ENCODE assay signal across 2 cellular contexts in the genomic region with DNA sequence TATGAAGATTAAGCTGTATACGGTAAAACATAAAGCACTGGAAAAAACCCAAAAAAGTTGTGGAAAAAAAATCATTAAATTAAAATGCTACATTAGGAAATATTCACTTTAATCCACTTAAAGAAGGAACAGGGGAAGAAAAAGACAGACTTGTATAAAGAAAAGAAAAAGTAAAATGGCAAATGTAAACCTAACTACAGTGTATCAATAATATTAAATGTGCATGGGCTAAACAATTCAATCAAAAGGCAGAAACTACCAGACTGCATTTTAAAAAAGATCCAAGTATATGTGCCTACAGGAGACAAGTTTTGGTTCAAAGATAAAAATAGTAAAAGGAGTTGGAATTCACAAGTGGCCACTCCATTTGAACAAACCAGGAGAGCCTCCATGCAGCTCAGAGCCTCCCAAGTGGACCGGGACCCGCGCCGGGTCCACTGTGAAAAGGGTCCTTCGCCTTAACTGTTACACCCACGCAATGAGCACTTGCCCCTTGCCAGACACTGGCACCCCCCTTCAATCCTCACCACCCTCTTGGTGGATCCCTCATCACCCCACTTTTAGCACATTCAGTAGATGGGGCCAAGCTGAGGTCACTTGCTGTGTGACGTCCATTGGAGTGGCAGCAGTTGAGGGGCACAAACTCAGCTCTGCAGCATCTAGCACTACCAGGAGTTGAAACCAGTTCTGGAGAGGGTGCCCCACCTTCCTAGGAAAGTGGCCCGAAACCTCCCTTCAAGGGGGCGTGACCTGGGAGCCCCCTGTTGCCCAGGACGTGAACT.
A peak's percentile ranks its signal among the peaks of the same experiment; 100 is the strongest.
TF ChIP-seq lines count a peak whose summit lies in the region.

No MANE protein-coding gene starts in this region.

TF ChIP-seq in IMR-90, 13 proteins besides CTCF, POLR2A, EP300 and RAD21:
- no peak for TF ChIP-seq MAZ (IDR thresholded peaks at IDR 0.05; ENCODE audit: borderline replicate concordance, low read depth, low read length)
- TF ChIP-seq SMC3 (IDR thresholded peaks at IDR 0.05; ENCODE audit: low read depth, low read length), result no peak
- no peak for TF ChIP-seq MAFK (IDR thresholded peaks at IDR 0.05; ENCODE audit: low read depth, low read length)
- no peak for TF ChIP-seq NFE2L2 (IDR thresholded peaks at IDR 0.05; ENCODE audit: low read depth, low read length)
- no peak for TF ChIP-seq FOS (IDR thresholded peaks at IDR 0.05; ENCODE audit: low read depth, low read length)
- TF ChIP-seq RCOR1 (IDR thresholded peaks at IDR 0.05; ENCODE audit: insufficient replicate concordance, low read length), result no peak
- TF ChIP-seq CEBPB (IDR thresholded peaks at IDR 0.05; ENCODE audit: low read depth, low read length), result no peak
- TF ChIP-seq BHLHE40 (IDR thresholded peaks at IDR 0.05; ENCODE audit: low read depth, low read length), result no peak
- TF ChIP-seq RFX5 (IDR thresholded peaks at IDR 0.05; ENCODE audit: low read depth, low read length), result no peak
- TF ChIP-seq, protein P1, sequence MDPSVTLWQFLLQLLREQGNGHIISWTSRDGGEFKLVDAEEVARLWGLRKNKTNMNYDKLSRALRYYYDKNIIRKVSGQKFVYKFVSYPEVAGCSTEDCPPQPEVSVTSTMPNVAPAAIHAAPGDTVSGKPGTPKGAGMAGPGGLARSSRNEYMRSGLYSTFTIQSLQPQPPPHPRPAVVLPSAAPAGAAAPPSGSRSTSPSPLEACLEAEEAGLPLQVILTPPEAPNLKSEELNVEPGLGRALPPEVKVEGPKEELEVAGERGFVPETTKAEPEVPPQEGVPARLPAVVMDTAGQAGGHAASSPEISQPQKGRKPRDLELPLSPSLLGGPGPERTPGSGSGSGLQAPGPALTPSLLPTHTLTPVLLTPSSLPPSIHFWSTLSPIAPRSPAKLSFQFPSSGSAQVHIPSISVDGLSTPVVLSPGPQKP (IDR thresholded peaks at IDR 0.05; ENCODE audit: borderline replicate concordance, low read depth, low read length), result no peak
- TF ChIP-seq CHD1 (IDR thresholded peaks at IDR 0.05; ENCODE audit: low read depth, low read length), result no peak
- TF ChIP-seq, protein P2, sequence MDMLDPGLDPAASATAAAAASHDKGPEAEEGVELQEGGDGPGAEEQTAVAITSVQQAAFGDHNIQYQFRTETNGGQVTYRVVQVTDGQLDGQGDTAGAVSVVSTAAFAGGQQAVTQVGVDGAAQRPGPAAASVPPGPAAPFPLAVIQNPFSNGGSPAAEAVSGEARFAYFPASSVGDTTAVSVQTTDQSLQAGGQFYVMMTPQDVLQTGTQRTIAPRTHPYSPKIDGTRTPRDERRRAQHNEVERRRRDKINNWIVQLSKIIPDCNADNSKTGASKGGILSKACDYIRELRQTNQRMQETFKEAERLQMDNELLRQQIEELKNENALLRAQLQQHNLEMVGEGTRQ (IDR thresholded peaks at IDR 0.05; ENCODE audit: low read depth, low read length), result no peak
- TF ChIP-seq MXI1 (IDR thresholded peaks at IDR 0.05; ENCODE audit: borderline replicate concordance, low read depth, low read length), result no peak

TF ChIP-seq in K562, 482 proteins besides CTCF, POLR2A, EP300 and RAD21 (continues in another document):
- TF ChIP-seq SMC3 (conservative IDR thresholded peaks at IDR 0.05; ENCODE audit: insufficient read depth, low read depth, low read length), result 0 out of 2 replicates have a peak, but pooled peaks have one; percentile 17
- TF ChIP-seq TEAD1 (CRISPR knock-in tag; IDR thresholded peaks at IDR 0.05), result peak in 1 of 2 experiments; percentile 9; a peak in 1 of 4 replicates
- TF ChIP-seq ASH1L (IDR thresholded peaks at IDR 0.05; ENCODE audit: borderline replicate concordance, low read depth, partially characterized antibody), result peak; percentile 10
- TF ChIP-seq EGR1 (conservative IDR thresholded peaks at IDR 0.05), result peak; percentile 11; the same call in 1 of the 2 replicates
- no peak for TF ChIP-seq ZZZ3 (IDR thresholded peaks at IDR 0.05)
- TF ChIP-seq, protein P3, sequence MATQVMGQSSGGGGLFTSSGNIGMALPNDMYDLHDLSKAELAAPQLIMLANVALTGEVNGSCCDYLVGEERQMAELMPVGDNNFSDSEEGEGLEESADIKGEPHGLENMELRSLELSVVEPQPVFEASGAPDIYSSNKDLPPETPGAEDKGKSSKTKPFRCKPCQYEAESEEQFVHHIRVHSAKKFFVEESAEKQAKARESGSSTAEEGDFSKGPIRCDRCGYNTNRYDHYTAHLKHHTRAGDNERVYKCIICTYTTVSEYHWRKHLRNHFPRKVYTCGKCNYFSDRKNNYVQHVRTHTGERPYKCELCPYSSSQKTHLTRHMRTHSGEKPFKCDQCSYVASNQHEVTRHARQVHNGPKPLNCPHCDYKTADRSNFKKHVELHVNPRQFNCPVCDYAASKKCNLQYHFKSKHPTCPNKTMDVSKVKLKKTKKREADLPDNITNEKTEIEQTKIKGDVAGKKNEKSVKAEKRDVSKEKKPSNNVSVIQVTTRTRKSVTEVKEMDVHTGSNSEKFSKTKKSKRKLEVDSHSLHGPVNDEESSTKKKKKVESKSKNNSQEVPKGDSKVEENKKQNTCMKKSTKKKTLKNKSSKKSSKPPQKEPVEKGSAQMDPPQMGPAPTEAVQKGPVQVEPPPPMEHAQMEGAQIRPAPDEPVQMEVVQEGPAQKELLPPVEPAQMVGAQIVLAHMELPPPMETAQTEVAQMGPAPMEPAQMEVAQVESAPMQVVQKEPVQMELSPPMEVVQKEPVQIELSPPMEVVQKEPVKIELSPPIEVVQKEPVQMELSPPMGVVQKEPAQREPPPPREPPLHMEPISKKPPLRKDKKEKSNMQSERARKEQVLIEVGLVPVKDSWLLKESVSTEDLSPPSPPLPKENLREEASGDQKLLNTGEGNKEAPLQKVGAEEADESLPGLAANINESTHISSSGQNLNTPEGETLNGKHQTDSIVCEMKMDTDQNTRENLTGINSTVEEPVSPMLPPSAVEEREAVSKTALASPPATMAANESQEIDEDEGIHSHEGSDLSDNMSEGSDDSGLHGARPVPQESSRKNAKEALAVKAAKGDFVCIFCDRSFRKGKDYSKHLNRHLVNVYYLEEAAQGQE (CRISPR knock-in tag; IDR thresholded peaks at IDR 0.05; ENCODE audit: low read depth), result no peak
- TF ChIP-seq DMBX1 (CRISPR knock-in tag; IDR thresholded peaks at IDR 0.05; ENCODE audit: borderline replicate concordance), result no peak
- no peak for TF ChIP-seq RBM39 (optimal IDR thresholded peaks at IDR 0.05; ENCODE audit: low read depth, low read length)
- TF ChIP-seq TAF7 (tag; IDR thresholded peaks at IDR 0.05), result no peak
- TF ChIP-seq ZBTB1 (CRISPR knock-in tag; IDR thresholded peaks at IDR 0.05; ENCODE audit: borderline replicate concordance, low read depth), result no peak
- TF ChIP-seq ZNF354B (CRISPR knock-in tag; IDR thresholded peaks at IDR 0.05), result peak; percentile 98
- no peak for TF ChIP-seq SRSF7 (optimal IDR thresholded peaks at IDR 0.05; ENCODE audit: low read depth, low read length)
- TF ChIP-seq, protein P4, sequence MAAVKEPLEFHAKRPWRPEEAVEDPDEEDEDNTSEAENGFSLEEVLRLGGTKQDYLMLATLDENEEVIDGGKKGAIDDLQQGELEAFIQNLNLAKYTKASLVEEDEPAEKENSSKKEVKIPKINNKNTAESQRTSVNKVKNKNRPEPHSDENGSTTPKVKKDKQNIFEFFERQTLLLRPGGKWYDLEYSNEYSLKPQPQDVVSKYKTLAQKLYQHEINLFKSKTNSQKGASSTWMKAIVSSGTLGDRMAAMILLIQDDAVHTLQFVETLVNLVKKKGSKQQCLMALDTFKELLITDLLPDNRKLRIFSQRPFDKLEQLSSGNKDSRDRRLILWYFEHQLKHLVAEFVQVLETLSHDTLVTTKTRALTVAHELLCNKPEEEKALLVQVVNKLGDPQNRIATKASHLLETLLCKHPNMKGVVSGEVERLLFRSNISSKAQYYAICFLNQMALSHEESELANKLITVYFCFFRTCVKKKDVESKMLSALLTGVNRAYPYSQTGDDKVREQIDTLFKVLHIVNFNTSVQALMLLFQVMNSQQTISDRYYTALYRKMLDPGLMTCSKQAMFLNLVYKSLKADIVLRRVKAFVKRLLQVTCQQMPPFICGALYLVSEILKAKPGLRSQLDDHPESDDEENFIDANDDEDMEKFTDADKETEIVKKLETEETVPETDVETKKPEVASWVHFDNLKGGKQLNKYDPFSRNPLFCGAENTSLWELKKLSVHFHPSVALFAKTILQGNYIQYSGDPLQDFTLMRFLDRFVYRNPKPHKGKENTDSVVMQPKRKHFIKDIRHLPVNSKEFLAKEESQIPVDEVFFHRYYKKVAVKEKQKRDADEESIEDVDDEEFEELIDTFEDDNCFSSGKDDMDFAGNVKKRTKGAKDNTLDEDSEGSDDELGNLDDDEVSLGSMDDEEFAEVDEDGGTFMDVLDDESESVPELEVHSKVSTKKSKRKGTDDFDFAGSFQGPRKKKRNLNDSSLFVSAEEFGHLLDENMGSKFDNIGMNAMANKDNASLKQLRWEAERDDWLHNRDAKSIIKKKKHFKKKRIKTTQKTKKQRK (IDR thresholded peaks at IDR 0.05; ENCODE audit: borderline replicate concordance, low read depth, low read length), result no peak
- no peak for TF ChIP-seq NFRKB (IDR thresholded peaks at IDR 0.05; ENCODE audit: low read depth)
- no peak for TF ChIP-seq ZNF764 (CRISPR knock-in tag; IDR thresholded peaks at IDR 0.05; ENCODE audit: low read depth)
- TF ChIP-seq ZNF24 (IDR thresholded peaks at IDR 0.05), result no peak
- TF ChIP-seq, protein P5, sequence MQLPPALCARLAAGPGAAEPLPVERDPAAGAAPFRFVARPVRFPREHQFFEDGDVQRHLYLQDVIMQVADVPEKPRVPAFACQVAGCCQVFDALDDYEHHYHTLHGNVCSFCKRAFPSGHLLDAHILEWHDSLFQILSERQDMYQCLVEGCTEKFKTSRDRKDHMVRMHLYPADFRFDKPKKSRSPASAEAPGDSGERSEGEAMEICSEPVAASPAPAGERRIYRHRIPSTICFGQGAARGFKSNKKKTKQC (CRISPR knock-in tag; IDR thresholded peaks at IDR 0.05), result peak; percentile 6; the same call in 1 of the 2 replicates
- TF ChIP-seq ZNF561 (CRISPR knock-in tag; conservative IDR thresholded peaks at IDR 0.05), result no peak
- no peak for TF ChIP-seq SOX6 (IDR thresholded peaks at IDR 0.05)
- peak; percentile 40; the same call in 1 of the 2 replicates for TF ChIP-seq POLR2H (tag; IDR thresholded peaks at IDR 0.05; ENCODE audit: low read depth)
- TF ChIP-seq SMARCE1 (IDR thresholded peaks at IDR 0.05), result peak; percentile 31; the same call in 1 of the 2 replicates
- peak in 1 of 2 experiments; percentile 54; a peak in 1 of 4 replicates for TF ChIP-seq CSDE1 (IDR thresholded peaks at IDR 0.05)
- TF ChIP-seq TRIM24 (IDR thresholded peaks at IDR 0.05), result 0 out of 4 replicates have a peak, but pooled peaks of 1 of the 2 experiments have one; percentile 48
- no peak for TF ChIP-seq NFE2 (IDR thresholded peaks at IDR 0.05; ENCODE audit: low read depth)
- peak; percentile 24; the same call in 1 of the 2 replicates for TF ChIP-seq XRCC5 (IDR thresholded peaks at IDR 0.05; ENCODE audit: low read depth, low read length)
- peak; percentile 83; the same call in 1 of the 2 replicates for TF ChIP-seq ZBTB7A (IDR thresholded peaks at IDR 0.05; ENCODE audit: borderline replicate concordance, control insufficient read depth, low read depth, low read length)
- TF ChIP-seq, protein P6, sequence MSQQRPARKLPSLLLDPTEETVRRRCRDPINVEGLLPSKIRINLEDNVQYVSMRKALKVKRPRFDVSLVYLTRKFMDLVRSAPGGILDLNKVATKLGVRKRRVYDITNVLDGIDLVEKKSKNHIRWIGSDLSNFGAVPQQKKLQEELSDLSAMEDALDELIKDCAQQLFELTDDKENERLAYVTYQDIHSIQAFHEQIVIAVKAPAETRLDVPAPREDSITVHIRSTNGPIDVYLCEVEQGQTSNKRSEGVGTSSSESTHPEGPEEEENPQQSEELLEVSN (IDR thresholded peaks at IDR 0.05; ENCODE audit: borderline replicate concordance in 1 of 2, extremely low read depth in 1 of 2, insufficient read depth in 1 of 2, insufficient read length in 1 of 2, low read depth in 1 of 2, low read length in 1 of 2, poor library complexity in 1 of 2, severe bottlenecking in 1 of 2), result peak in 1 of 2 experiments; percentile 9
- TF ChIP-seq, protein P7, sequence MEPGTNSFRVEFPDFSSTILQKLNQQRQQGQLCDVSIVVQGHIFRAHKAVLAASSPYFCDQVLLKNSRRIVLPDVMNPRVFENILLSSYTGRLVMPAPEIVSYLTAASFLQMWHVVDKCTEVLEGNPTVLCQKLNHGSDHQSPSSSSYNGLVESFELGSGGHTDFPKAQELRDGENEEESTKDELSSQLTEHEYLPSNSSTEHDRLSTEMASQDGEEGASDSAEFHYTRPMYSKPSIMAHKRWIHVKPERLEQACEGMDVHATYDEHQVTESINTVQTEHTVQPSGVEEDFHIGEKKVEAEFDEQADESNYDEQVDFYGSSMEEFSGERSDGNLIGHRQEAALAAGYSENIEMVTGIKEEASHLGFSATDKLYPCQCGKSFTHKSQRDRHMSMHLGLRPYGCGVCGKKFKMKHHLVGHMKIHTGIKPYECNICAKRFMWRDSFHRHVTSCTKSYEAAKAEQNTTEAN (CRISPR knock-in tag; IDR thresholded peaks at IDR 0.05), result 0 out of 2 replicates have a peak, but pooled peaks have one; percentile 44
- no peak for TF ChIP-seq ZNF77 (CRISPR knock-in tag; IDR thresholded peaks at IDR 0.05)
- TF ChIP-seq ZNF507 (tag; conservative IDR thresholded peaks at IDR 0.05), result peak; percentile 100
- no peak for TF ChIP-seq ELF4 (CRISPR knock-in tag; IDR thresholded peaks at IDR 0.05)
- peak; percentile 77; the same call in 1 of the 2 replicates for TF ChIP-seq SMARCA5 (IDR thresholded peaks at IDR 0.05)
- TF ChIP-seq, protein P8, sequence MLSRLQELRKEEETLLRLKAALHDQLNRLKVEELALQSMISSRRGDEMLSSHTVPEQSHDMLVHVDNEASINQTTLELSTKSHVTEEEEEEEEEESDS (CRISPR knock-in tag; IDR thresholded peaks at IDR 0.05), result no peak
- no peak for TF ChIP-seq SMARCC2 (IDR thresholded peaks at IDR 0.05; ENCODE audit: low read depth)
- TF ChIP-seq SMARCA4 (IDR thresholded peaks at IDR 0.05), result 0 out of 2 replicates have a peak, but pooled peaks have one; percentile 14
- TF ChIP-seq, protein P9, sequence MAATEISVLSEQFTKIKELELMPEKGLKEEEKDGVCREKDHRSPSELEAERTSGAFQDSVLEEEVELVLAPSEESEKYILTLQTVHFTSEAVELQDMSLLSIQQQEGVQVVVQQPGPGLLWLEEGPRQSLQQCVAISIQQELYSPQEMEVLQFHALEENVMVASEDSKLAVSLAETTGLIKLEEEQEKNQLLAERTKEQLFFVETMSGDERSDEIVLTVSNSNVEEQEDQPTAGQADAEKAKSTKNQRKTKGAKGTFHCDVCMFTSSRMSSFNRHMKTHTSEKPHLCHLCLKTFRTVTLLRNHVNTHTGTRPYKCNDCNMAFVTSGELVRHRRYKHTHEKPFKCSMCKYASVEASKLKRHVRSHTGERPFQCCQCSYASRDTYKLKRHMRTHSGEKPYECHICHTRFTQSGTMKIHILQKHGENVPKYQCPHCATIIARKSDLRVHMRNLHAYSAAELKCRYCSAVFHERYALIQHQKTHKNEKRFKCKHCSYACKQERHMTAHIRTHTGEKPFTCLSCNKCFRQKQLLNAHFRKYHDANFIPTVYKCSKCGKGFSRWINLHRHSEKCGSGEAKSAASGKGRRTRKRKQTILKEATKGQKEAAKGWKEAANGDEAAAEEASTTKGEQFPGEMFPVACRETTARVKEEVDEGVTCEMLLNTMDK (IDR thresholded peaks at IDR 0.05; ENCODE audit: borderline replicate concordance, insufficient read depth, low read depth, low read length, poor library complexity, severe bottlenecking), result peak; percentile 75
- no peak for TF ChIP-seq BMI1 (IDR thresholded peaks at IDR 0.05; ENCODE audit: low read length)
- TF ChIP-seq NUFIP1 (IDR thresholded peaks at IDR 0.05; ENCODE audit: partially characterized antibody), result no peak
- TF ChIP-seq FOXM1 (IDR thresholded peaks at IDR 0.05; ENCODE audit: low read depth), result no peak
- TF ChIP-seq FOXM1 (CRISPR knock-in tag; IDR thresholded peaks at IDR 0.05; ENCODE audit: low read depth), result no peak
- no peak for TF ChIP-seq POLR2B (IDR thresholded peaks at IDR 0.05; ENCODE audit: low read depth, partially characterized antibody)
- 0 out of 2 replicates have a peak, but pooled peaks have one; percentile 2 for TF ChIP-seq ZNF316 (IDR thresholded peaks at IDR 0.05)
- no peak for TF ChIP-seq ZNF133 (CRISPR knock-in tag; IDR thresholded peaks at IDR 0.05)
- no peak for TF ChIP-seq HNRNPUL1 (IDR thresholded peaks at IDR 0.05; ENCODE audit: low read length)
